21 cellular contexts compared by ENCODE assay signal in genomic region chr13:113739527-113740285, GRCh38. TPM values are rescaled to one million over a fixed set of nuclear protein-coding genes. Genes with fewer than 3 reads are reported as not detected.
A peak's percentile ranks its signal among the peaks of the same experiment; 100 is the strongest.
DNase-seq lines count a peak whose midpoint lies in the region; ATAC-seq and TF ChIP-seq lines count a peak whose summit lies in the region.
"Had no signal": no experiment of that assay in that cellular context is flagged by ENCODE, and none has a peak within 500 bp of the region (broad histone marks: within the 10 kb centered on the region; RNA-seq: fewer than 3 reads in every experiment).

No MANE protein-coding gene starts in this region.

- POLR2A ChIA-PET in Panc1 (lab: Charles Lee) = no interaction called here

- H3K36me3 Mint-ChIP-seq in neural crest cell (ENCODE audit: low read depth) = no peaks in the 10 kb centered on the region
- H3K36me3 Mint-ChIP-seq: CD8-positive, alpha-beta T cell; T-cell had no signal

- H4K20me1 ChIP-seq in BLaER1 = peaks cover 30% of the 10 kb centered on the region

- H3K9me3 ChIP-seq in BLaER1 (no peaks in the 10 kb centered on the region), Panc1 (ENCODE audit: control insufficient read depth, insufficient read depth, low read depth, low read length) (no peaks in the 10 kb centered on the region), upper lobe of right lung (no peaks in the 10 kb centered on the region)
- H3K9me3 ChIP-seq: HAP-1, SJCRH30 had no signal

- no peaks in the 10 kb centered on the region for H3K27me3 Mint-ChIP-seq in neural crest cell (ENCODE audit: low read depth)

- H3K4me3 Mint-ChIP-seq in neural crest cell = no peak overlapping the region
- H3K4me3 Mint-ChIP-seq: CD8-positive, alpha-beta T cell had no signal

- H3K27ac Mint-ChIP-seq in neural crest cell (ENCODE audit: unreplicated experiment) = peak overlapping the region; percentile 83
- H3K27ac Mint-ChIP-seq: CD8-positive, alpha-beta T cell; T-cell had no signal

- H3K4me1 ChIP-seq in BLaER1 (peaks cover 86% of the 10 kb centered on the region), Panc1 (ENCODE audit: control insufficient read depth, insufficient read depth, low read length) (no peaks in the 10 kb centered on the region), upper lobe of right lung (peaks cover 8% of the 10 kb centered on the region)

- no peak overlapping the region for H3K9ac ChIP-seq in BLaER1
- H3K9ac ChIP-seq: KMS-11 had no signal

- CTCF ChIA-PET in Panc1 (lab: Charles Lee) = no interaction called here

- H3K9me3 Mint-ChIP-seq in neural crest cell = no peaks in the 10 kb centered on the region
- H3K9me3 Mint-ChIP-seq: CD8-positive, alpha-beta T cell; T-cell had no signal

- H3K4me3 ChIP-seq in BLaER1 (no peak overlapping the region), Panc1 (ENCODE audit: low read depth in 2 of 2, low read length in 2 of 2) (no peak overlapping the region), upper lobe of right lung (no peak overlapping the region)
- H3K4me3 ChIP-seq: HAP-1, PC-9, SJCRH30 had no signal

- 0 out of 2 replicates have a peak, but pooled peaks have one; percentile 13 for ATAC-seq in Panc1
- no peak for ATAC-seq in GM19328 (IDR thresholded peaks at IDR 0.05; ENCODE audit: unreplicated experiment)
- ATAC-seq in upper lobe of right lung = no peak
- ATAC-seq: CD8-positive, alpha-beta T cell; T-cell had no signal

- peak overlapping the region; percentile 86 for H3K4me2 ChIP-seq in BLaER1
- H3K4me2 ChIP-seq: KMS-11, PC-9 had no signal

- DNase-seq in D341Med (ENCODE audit: low spot score) (peak; percentile 55), Panc1 (ENCODE audit: low read depth, low spot score) (no peak), neural crest cell (ENCODE audit: low read depth, low spot score) (no peak), activated T-cell treated with anti-CD3 and anti-CD28 coated beads for 4 hours (no peak), upper lobe of right lung (no peak)
- DNase-seq: C1 segment of cervical spinal cord; CD8-positive, alpha-beta T cell; DMS79; NCI-H1105 treated with DMSO at 0.1 percent for 48 hours; NCI-H2029 treated with DMSO at 0.1 percent for 48 hours; NCI-H2171; NCI-H446 treated with DMSO at 0.1 percent for 48 hours; NCI-H69; PC-9; SJCRH30; T-cell had no signal

- in situ Hi-C loops in Panc1 (cut with HindIII; ENCODE audit: low pct_unique_long_range_greater_than_20kb, low sequenced_read_pairs) = no loop called here

- TF ChIP-seq CTCF in Panc1 (IDR thresholded peaks at IDR 0.05) = no peak
- no peak for TF ChIP-seq CTCF in neural crest cell (conservative IDR thresholded peaks at IDR 0.05)
- no peak for TF ChIP-seq CTCF in upper lobe of right lung (IDR thresholded peaks at IDR 0.05)

- no TSS peak for BruUV-seq in Panc1 (replicated peaks; lab: Mats Ljungman, UMichigan)

- intact Hi-C loops in Panc1 (cut with micrococcal nuclease; ENCODE audit: unreplicated experiment) = no loop called here
- intact Hi-C loops in upper lobe of right lung (cut with DNase I) = no loop called here

- peaks cover 34% of the 10 kb centered on the region for H3K27me3 ChIP-seq in BLaER1
- no peaks in the 10 kb centered on the region for H3K27me3 ChIP-seq in Panc1 (ENCODE audit: control insufficient read depth, insufficient read depth, low read length)
- H3K27me3 ChIP-seq in upper lobe of right lung = peaks cover 12% of the 10 kb centered on the region
- H3K27me3 ChIP-seq: SJCRH30 had no signal

- peaks cover 4% of the 10 kb centered on the region for H3K4me1 Mint-ChIP-seq in neural crest cell

- H3K36me3 ChIP-seq in BLaER1 (no peaks in the 10 kb centered on the region), Panc1 (ENCODE audit: control insufficient read depth, insufficient read depth, low read length) (no peaks in the 10 kb centered on the region), upper lobe of right lung (no peaks in the 10 kb centered on the region)
- H3K36me3 ChIP-seq: HAP-1, SJCRH30 had no signal

- H3K27ac ChIP-seq in BLaER1 = no peak overlapping the region
- H3K27ac ChIP-seq in Panc1 (ENCODE audit: low read length) = no peak overlapping the region
- H3K27ac ChIP-seq in upper lobe of right lung = no peak overlapping the region
- H3K27ac ChIP-seq: KMS-11, PC-9, RWPE1, SJCRH30 had no signal

RNA-seq across cellular contexts. Expression of gene TMEM255B, which starts 19.3 kb away (rescaled TPM):
- total RNA-seq in Panc1 (2021; ENCODE audit: unreplicated experiment) = 26.3 TPM
- polyA plus RNA-seq in Panc1 (2012; ENCODE audit: insufficient read length) = 23.6 TPM
- 2.4 and 2.5 TPM in 2 replicates for total RNA-seq in neural crest cell
- 43.6 TPM for total RNA-seq in upper lobe of right lung
- total RNA-seq: SJCRH30 had no signal
